In genomic region chr4:26806331-26806730, GRCh38 we compare ENCODE assay signal across 19 cellular contexts. TPM values are rescaled to one million over a fixed set of nuclear protein-coding genes. Genes with fewer than 3 reads are reported as not detected.
A peak's percentile ranks its signal among the peaks of the same experiment; 100 is the strongest.
DNase-seq lines count a peak whose midpoint lies in the region; ATAC-seq and TF ChIP-seq lines count a peak whose summit lies in the region.
"Had no signal": no experiment of that assay in that cellular context is flagged by ENCODE, and none has a peak within 500 bp of the region (broad histone marks: within the 10 kb centered on the region; RNA-seq: fewer than 3 reads in every experiment).

No MANE protein-coding gene starts in this region.

- H3K27me3 Mint-ChIP-seq in activated naive CD8-positive, alpha-beta T cell treated with anti-CD3 and anti-CD28 coated beads, Interleukin-2, amount 50 U/mL, for 24 hours: peaks cover 5% of the 10 kb centered on the region
- H3K27me3 Mint-ChIP-seq in activated naive CD8-positive, alpha-beta T cell treated with anti-CD3 and anti-CD28 coated beads for 36 hours: no peaks in the 10 kb centered on the region
- no peaks in the 10 kb centered on the region for H3K27me3 Mint-ChIP-seq in stimulated activated naive CD8-positive, alpha-beta T cell treated with anti-CD3 and anti-CD28 coated beads, Interleukin-15, amount 100 ng/mL, for 72 hours
- H3K27me3 Mint-ChIP-seq: T-helper 17 cell had no signal

- H3K27ac ChIP-seq in Peyer's patch (no peak overlapping the region), prostate gland (no peak overlapping the region)
- H3K27ac ChIP-seq: SJCRH30, thyroid gland had no signal

- peak; percentile 74 for ATAC-seq in activated naive CD8-positive, alpha-beta T cell treated with anti-CD3 and anti-CD28 coated beads, Interleukin-2, amount 50 U/mL, for 24 hours
- ATAC-seq in stimulated activated naive CD8-positive, alpha-beta T cell treated with anti-CD3 and anti-CD28 coated beads, Interleukin-15, amount 100 ng/mL, for 72 hours: peak; percentile 46
- no peak for ATAC-seq in HG03342 (IDR thresholded peaks at IDR 0.05; ENCODE audit: unreplicated experiment)
- ATAC-seq: CD8-positive, alpha-beta T cell; left lobe of liver; right cardiac atrium; T-helper 17 cell; WTC11 had no signal

- no peak overlapping the region for H3K4me3 ChIP-seq in Peyer's patch
- H3K4me3 ChIP-seq in prostate gland: no peak overlapping the region
- H3K4me3 ChIP-seq: SJCRH30, thyroid gland had no signal

- H3K27me3 ChIP-seq in Peyer's patch (no peaks in the 10 kb centered on the region), prostate gland (replicated peaks; ENCODE audit: insufficient read depth) (no peaks in the 10 kb centered on the region)
- H3K27me3 ChIP-seq: SJCRH30, thyroid gland had no signal

- no peak for TF ChIP-seq POLR2A in Peyer's patch (IDR thresholded peaks at IDR 0.05)
- TF ChIP-seq POLR2A in prostate gland (IDR thresholded peaks at IDR 0.05): no peak

- H3K36me3 Mint-ChIP-seq in activated naive CD8-positive, alpha-beta T cell treated with anti-CD3 and anti-CD28 coated beads, Interleukin-2, amount 50 U/mL, for 24 hours (ENCODE audit: low read depth): peaks cover under 1% of the 10 kb centered on the region
- H3K36me3 Mint-ChIP-seq in activated naive CD8-positive, alpha-beta T cell treated with anti-CD3 and anti-CD28 coated beads for 36 hours: no peaks in the 10 kb centered on the region
- H3K36me3 Mint-ChIP-seq: CD8-positive, alpha-beta T cell had no signal

- H3K9me3 ChIP-seq in Peyer's patch (no peaks in the 10 kb centered on the region), prostate gland (no peaks in the 10 kb centered on the region)
- H3K9me3 ChIP-seq: SJCRH30, thyroid gland had no signal

- intact Hi-C loops in prostate gland (cut with DNase I): no loop called here

- no peaks in the 10 kb centered on the region for H3K36me3 ChIP-seq in Peyer's patch
- H3K36me3 ChIP-seq in prostate gland: no peaks in the 10 kb centered on the region
- H3K36me3 ChIP-seq: SJCRH30, thyroid gland had no signal

- H3K4me1 Mint-ChIP-seq in activated naive CD8-positive, alpha-beta T cell treated with anti-CD3 and anti-CD28 coated beads, Interleukin-2, amount 50 U/mL, for 24 hours: peaks cover 19% of the 10 kb centered on the region
- no peaks in the 10 kb centered on the region for H3K4me1 Mint-ChIP-seq in activated naive CD8-positive, alpha-beta T cell treated with anti-CD3 and anti-CD28 coated beads for 36 hours
- no peaks in the 10 kb centered on the region for H3K4me1 Mint-ChIP-seq in stimulated activated naive CD8-positive, alpha-beta T cell treated with anti-CD3 and anti-CD28 coated beads, Interleukin-15, amount 100 ng/mL, for 72 hours

- H3K4me3 Mint-ChIP-seq in activated naive CD8-positive, alpha-beta T cell treated with anti-CD3 and anti-CD28 coated beads, Interleukin-2, amount 50 U/mL, for 24 hours: no peak overlapping the region
- H3K4me3 Mint-ChIP-seq in activated naive CD8-positive, alpha-beta T cell treated with anti-CD3 and anti-CD28 coated beads for 36 hours: no peak overlapping the region
- H3K4me3 Mint-ChIP-seq in stimulated activated naive CD8-positive, alpha-beta T cell treated with anti-CD3 and anti-CD28 coated beads, Interleukin-15, amount 100 ng/mL, for 72 hours: no peak overlapping the region
- H3K4me3 Mint-ChIP-seq: activated T-helper 1 cell treated with anti-CD3 and anti-CD28 coated beads, Interleukin-12 subunit alpha, Interleukin-12 subunit beta, Interleukin-2, Interleukin-4 antibody, amounts not matched to agents 30 ng/mL and 10 ng/mL and 1 ng/mL, durations not matched to agents 14 hours and 24 hours and 36 hours; CD8-positive, alpha-beta T cell; T-helper 17 cell; WTC11 had no signal

- H3K4me1 ChIP-seq in Peyer's patch (no peaks in the 10 kb centered on the region), prostate gland (replicated peaks) (no peaks in the 10 kb centered on the region)
- H3K4me1 ChIP-seq: thyroid gland had no signal

- no peak overlapping the region for H3K27ac Mint-ChIP-seq in activated naive CD8-positive, alpha-beta T cell treated with anti-CD3 and anti-CD28 coated beads, Interleukin-2, amount 50 U/mL, for 24 hours
- no peak overlapping the region for H3K27ac Mint-ChIP-seq in activated naive CD8-positive, alpha-beta T cell treated with anti-CD3 and anti-CD28 coated beads for 36 hours
- peak overlapping the region; percentile 31 to 81 for H3K27ac Mint-ChIP-seq in stimulated activated naive CD8-positive, alpha-beta T cell treated with anti-CD3 and anti-CD28 coated beads, Interleukin-15, amount 100 ng/mL, for 72 hours
- H3K27ac Mint-ChIP-seq: activated T-helper 1 cell treated with anti-CD3 and anti-CD28 coated beads, Interleukin-12 subunit alpha, Interleukin-12 subunit beta, Interleukin-2, Interleukin-4 antibody, amounts not matched to agents 30 ng/mL and 10 ng/mL and 1 ng/mL, durations not matched to agents 14 hours and 24 hours and 36 hours; CD8-positive, alpha-beta T cell; T-helper 17 cell; WTC11 had no signal

- TF ChIP-seq CTCF in Peyer's patch (IDR thresholded peaks at IDR 0.05) (no peak), prostate gland (IDR thresholded peaks at IDR 0.05) (no peak)

- DNase-seq in activated naive CD8-positive, alpha-beta T cell treated with anti-CD3 and anti-CD28 coated beads, Interleukin-2, amount 50 U/mL, for 24 hours: no peak
- no peak for DNase-seq in activated naive CD8-positive, alpha-beta T cell treated with anti-CD3 and anti-CD28 coated beads for 36 hours
- DNase-seq in RKO (ENCODE audit: low spot score): peak; percentile 36
- peak; percentile 19 for DNase-seq in iris pigment epithelial cell (ENCODE audit: low read depth)
- DNase-seq in stimulated activated naive CD8-positive, alpha-beta T cell treated with anti-CD3 and anti-CD28 coated beads, Interleukin-15, amount 100 ng/mL, for 72 hours: no peak
- DNase-seq in Peyer's patch: no peak
- no peak for DNase-seq in prostate gland (ENCODE audit: low spot score)
- DNase-seq: CD8-positive, alpha-beta T cell; NCI-H1048; NCI-H2081; NCI-H510A; right cardiac atrium; SJCRH30; T-helper 17 cell; thyroid gland had no signal

- peaks cover 5% of the 10 kb centered on the region for H3K9me3 Mint-ChIP-seq in activated naive CD8-positive, alpha-beta T cell treated with anti-CD3 and anti-CD28 coated beads, Interleukin-2, amount 50 U/mL, for 24 hours
- peaks cover 3% of the 10 kb centered on the region for H3K9me3 Mint-ChIP-seq in activated naive CD8-positive, alpha-beta T cell treated with anti-CD3 and anti-CD28 coated beads for 36 hours
- H3K9me3 Mint-ChIP-seq in stimulated activated naive CD8-positive, alpha-beta T cell treated with anti-CD3 and anti-CD28 coated beads, Interleukin-15, amount 100 ng/mL, for 72 hours: peaks cover 5 to 11% of the 10 kb centered on the region in 2 donors

RNA-seq across cellular contexts. Expression of gene STIM2, which starts 54.3 kb away (rescaled TPM):
- 10 to 100 TPM; 41.8 to 45.1 TPM for total RNA-seq in activated naive CD8-positive, alpha-beta T cell treated with anti-CD3 and anti-CD28 coated beads for 36 hours
- total RNA-seq in Peyer's patch (10 to 100 TPM; 35.7 to 82.5 (median 39.2) TPM), prostate gland (10 to 100 TPM; 34.4 to 44.2 TPM)

Comparison
In these comparisons a context has a peak if more than half of its experiments do, and no peak if none do; other contexts are left out.
1. DNase-seq: peak in RKO (single experiment) and iris pigment epithelial cell (single experiment); none in activated naive CD8-positive, alpha-beta T cell treated with anti-CD3 and anti-CD28 coated beads, Interleukin-2, amount 50 U/mL, for 24 hours (single experiment), activated naive CD8-positive, alpha-beta T cell treated with anti-CD3 and anti-CD28 coated beads for 36 hours (single experiment), stimulated activated naive CD8-positive, alpha-beta T cell treated with anti-CD3 and anti-CD28 coated beads, Interleukin-15, amount 100 ng/mL, for 72 hours (0 of 2), Peyer's patch (0 of 3) and prostate gland (single experiment).
2. H3K27ac Mint-ChIP-seq: peak in stimulated activated naive CD8-positive, alpha-beta T cell treated with anti-CD3 and anti-CD28 coated beads, Interleukin-15, amount 100 ng/mL, for 72 hours (2 of 2); none in activated naive CD8-positive, alpha-beta T cell treated with anti-CD3 and anti-CD28 coated beads, Interleukin-2, amount 50 U/mL, for 24 hours (single experiment) and activated naive CD8-positive, alpha-beta T cell treated with anti-CD3 and anti-CD28 coated beads for 36 hours (single experiment).